In genomic region chr10:95698415-95698814, GRCh38 we compare ENCODE assay signal across 14 cellular contexts. TPM values are rescaled to one million over a fixed set of nuclear protein-coding genes. Genes with fewer than 3 reads are reported as not detected.
DNase-seq lines count a peak whose midpoint lies in the region; ATAC-seq and TF ChIP-seq lines count a peak whose summit lies in the region.
"Had no signal": no experiment of that assay in that cellular context is flagged by ENCODE, and none has a peak within 500 bp of the region (broad histone marks: within the 10 kb centered on the region; RNA-seq: fewer than 3 reads in every experiment).

No MANE protein-coding gene starts in this region.

- H3K27ac Mint-ChIP-seq in activated CD4-positive, alpha-beta T cell treated with anti-CD3 and anti-CD28 coated beads, Interleukin-2, amount 10 ng/mL, durations not matched to agents 24 days and 14 days = no peak overlapping the region
- H3K27ac Mint-ChIP-seq in activated CD4-positive, alpha-beta T cell treated with anti-CD3 and anti-CD28 coated beads for 36 hours = no peak overlapping the region
- peak overlapping the region; percentile 83 for H3K27ac Mint-ChIP-seq in dendritic cell treated with granulocyte-macrophage colony-stimulating factor and Interleukin-4, amounts not matched to agents 40 ng/mL and 50 ng/mL, for 4 days
- H3K27ac Mint-ChIP-seq in Calu3 (ENCODE audit: unreplicated experiment) = no peak overlapping the region
- H3K27ac Mint-ChIP-seq: CD4-positive, CD25-positive, alpha-beta regulatory T cell; H9; HFFc6 had no signal

- H3K36me3 Mint-ChIP-seq in activated CD4-positive, alpha-beta T cell treated with anti-CD3 and anti-CD28 coated beads, Interleukin-2, amount 10 ng/mL, durations not matched to agents 24 days and 14 days (ENCODE audit: low read depth) = peaks cover 2% of the 10 kb centered on the region
- no peaks in the 10 kb centered on the region for H3K36me3 Mint-ChIP-seq in activated CD4-positive, alpha-beta T cell treated with anti-CD3 and anti-CD28 coated beads for 36 hours (ENCODE audit: low read depth)
- H3K36me3 Mint-ChIP-seq in dendritic cell treated with granulocyte-macrophage colony-stimulating factor and Interleukin-4, amounts not matched to agents 40 ng/mL and 50 ng/mL, for 4 days (ENCODE audit: low read depth) = peaks cover 19% of the 10 kb centered on the region
- peaks cover 9% of the 10 kb centered on the region for H3K36me3 Mint-ChIP-seq in Calu3 (ENCODE audit: insufficient read depth, unreplicated experiment)
- H3K36me3 Mint-ChIP-seq: CD4-positive, CD25-positive, alpha-beta regulatory T cell had no signal

- peaks cover 4% of the 10 kb centered on the region for H3K4me1 Mint-ChIP-seq in activated CD4-positive, alpha-beta T cell treated with anti-CD3 and anti-CD28 coated beads, Interleukin-2, amount 10 ng/mL, durations not matched to agents 24 days and 14 days
- peaks cover 7% of the 10 kb centered on the region for H3K4me1 Mint-ChIP-seq in activated CD4-positive, alpha-beta T cell treated with anti-CD3 and anti-CD28 coated beads for 36 hours
- H3K4me1 Mint-ChIP-seq in dendritic cell treated with granulocyte-macrophage colony-stimulating factor and Interleukin-4, amounts not matched to agents 40 ng/mL and 50 ng/mL, for 4 days (ENCODE audit: low read depth) = peaks cover 45% of the 10 kb centered on the region
- no peaks in the 10 kb centered on the region for H3K4me1 Mint-ChIP-seq in Calu3 (ENCODE audit: low read depth, unreplicated experiment)

- H3K4me1 ChIP-seq in spleen = peaks cover 4 to 34% (median 23%) of the 10 kb centered on the region in 6 donors
- H3K4me1 ChIP-seq: BLaER1 had no signal

- peak overlapping the region in 1 of 8 donors; percentile 24 for H3K4me3 ChIP-seq in spleen
- H3K4me3 ChIP-seq: BLaER1 had no signal

- H3K27ac ChIP-seq in spleen = peak overlapping the region in 7 of 8 donors; percentile 11 to 84 (median 75)
- H3K27ac ChIP-seq: 22Rv1, BLaER1 had no signal

- CTCF ChIA-PET in activated CD4-positive, alpha-beta T cell treated with anti-CD3 and anti-CD28 coated beads for 36 hours (lab: Charles Lee) = no interaction called here
- CTCF ChIA-PET in Calu3 (lab: Charles Lee) = no interaction called here

- no peaks in the 10 kb centered on the region for H3K9me3 Mint-ChIP-seq in activated CD4-positive, alpha-beta T cell treated with anti-CD3 and anti-CD28 coated beads, Interleukin-2, amount 10 ng/mL, durations not matched to agents 24 days and 14 days
- H3K9me3 Mint-ChIP-seq in activated CD4-positive, alpha-beta T cell treated with anti-CD3 and anti-CD28 coated beads for 36 hours (ENCODE audit: low read depth) = no peaks in the 10 kb centered on the region
- peaks cover 10% of the 10 kb centered on the region for H3K9me3 Mint-ChIP-seq in dendritic cell treated with granulocyte-macrophage colony-stimulating factor and Interleukin-4, amounts not matched to agents 40 ng/mL and 50 ng/mL, for 4 days
- H3K9me3 Mint-ChIP-seq in Calu3 (ENCODE audit: low read depth, unreplicated experiment) = no peaks in the 10 kb centered on the region
- H3K9me3 Mint-ChIP-seq: CD4-positive, CD25-positive, alpha-beta regulatory T cell had no signal

- POLR2A ChIA-PET in activated CD4-positive, alpha-beta T cell treated with anti-CD3 and anti-CD28 coated beads for 36 hours (lab: Charles Lee) = no interaction called here

- no peak for TF ChIP-seq CTCF in spleen (IDR thresholded peaks at IDR 0.05 in 8 of 11, conservative IDR thresholded peaks at IDR 0.05 in 3 of 11)
- TF ChIP-seq CTCF in Calu3 (IDR thresholded peaks at IDR 0.05; ENCODE audit: unreplicated experiment) = no peak

- peak; percentile 41 for DNase-seq in activated CD4-positive, alpha-beta T cell treated with anti-CD3 and anti-CD28 coated beads, Interleukin-2, amount 10 ng/mL, durations not matched to agents 24 days and 14 days
- no peak for DNase-seq in activated CD4-positive, alpha-beta T cell treated with anti-CD3 and anti-CD28 coated beads for 36 hours
- no peak for DNase-seq in spleen
- DNase-seq in Calu3 = no peak
- no peak for DNase-seq in NCI-H1048 (lab: John Stamatoyannopoulos, UW)
- DNase-seq in glomerular visceral epithelial cell (ENCODE audit: extremely low spot score) = no peak
- DNase-seq: CD4-positive, CD25-positive, alpha-beta regulatory T cell; DMS 273 treated with DMSO at 0.1 percent for 48 hours; GOT3; H9; HFFc6 had no signal

- H3K27me3 ChIP-seq in spleen (replicated peaks in 1 of 7) = no peaks in the 10 kb centered on the region
- H3K27me3 ChIP-seq: BLaER1 had no signal

- 47 to 65% (median 48%) methylated on average over 2 of the region's 2 CpGs for WGBS in spleen, 5 donors

- H3K36me3 ChIP-seq in spleen = no peaks in the 10 kb centered on the region
- H3K36me3 ChIP-seq: BLaER1 had no signal

- H3K4me3 Mint-ChIP-seq in activated CD4-positive, alpha-beta T cell treated with anti-CD3 and anti-CD28 coated beads, Interleukin-2, amount 10 ng/mL, durations not matched to agents 24 days and 14 days = no peak overlapping the region
- no peak overlapping the region for H3K4me3 Mint-ChIP-seq in activated CD4-positive, alpha-beta T cell treated with anti-CD3 and anti-CD28 coated beads for 36 hours
- H3K4me3 Mint-ChIP-seq in dendritic cell treated with granulocyte-macrophage colony-stimulating factor and Interleukin-4, amounts not matched to agents 40 ng/mL and 50 ng/mL, for 4 days = no peak overlapping the region
- H3K4me3 Mint-ChIP-seq in Calu3 (ENCODE audit: low read depth, unreplicated experiment) = no peak overlapping the region
- H3K4me3 Mint-ChIP-seq: CD4-positive, CD25-positive, alpha-beta regulatory T cell; H9; HFFc6 had no signal

- intact Hi-C loops in activated CD4-positive, alpha-beta T cell treated with anti-CD3 and anti-CD28 coated beads, Interleukin-2, amount 10 ng/mL, durations not matched to agents 24 days and 14 days (cut with micrococcal nuclease) = no loop called here
- intact Hi-C loops in activated CD4-positive, alpha-beta T cell treated with anti-CD3 and anti-CD28 coated beads for 36 hours (cut with DNase I, micrococcal nuclease) = loop anchor here in 1 of 2 experiments (10.0 kb wide), 2 partner anchors 596 to 646 kb away; no protein-coding TSS in a partner anchor
- intact Hi-C loops in dendritic cell treated with granulocyte-macrophage colony-stimulating factor and Interleukin-4, amounts not matched to agents 40 ng/mL and 50 ng/mL, for 4 days (cut with micrococcal nuclease) = no loop called here
- intact Hi-C loops in spleen (cut with DNase I; ENCODE audit: low total_unique reads) (no loop called here), Calu3 (cut with micrococcal nuclease; ENCODE audit: unreplicated experiment) (no loop called here)

- no peak for TF ChIP-seq POLR2A in spleen (IDR thresholded peaks at IDR 0.05)

- ATAC-seq in activated CD4-positive, alpha-beta T cell treated with anti-CD3 and anti-CD28 coated beads for 36 hours = no peak

- peaks cover 4% of the 10 kb centered on the region for H3K27me3 Mint-ChIP-seq in activated CD4-positive, alpha-beta T cell treated with anti-CD3 and anti-CD28 coated beads, Interleukin-2, amount 10 ng/mL, durations not matched to agents 24 days and 14 days
- H3K27me3 Mint-ChIP-seq in activated CD4-positive, alpha-beta T cell treated with anti-CD3 and anti-CD28 coated beads for 36 hours = peaks cover 8% of the 10 kb centered on the region
- no peaks in the 10 kb centered on the region for H3K27me3 Mint-ChIP-seq in dendritic cell treated with granulocyte-macrophage colony-stimulating factor and Interleukin-4, amounts not matched to agents 40 ng/mL and 50 ng/mL, for 4 days
- no peaks in the 10 kb centered on the region for H3K27me3 Mint-ChIP-seq in Calu3 (ENCODE audit: unreplicated experiment)

- BruUV-seq in Calu3 (replicated peaks; lab: Mats Ljungman, UMichigan) = no TSS peak

- H3K9me3 ChIP-seq in spleen = peaks cover 0 to 4% (median 0%) of the 10 kb centered on the region in 8 donors

RNA-seq across cellular contexts. Expression of gene TCTN3, which starts 4.7 kb away (rescaled TPM):
- 42.7 and 44.6 TPM in 2 replicates for total RNA-seq in activated CD4-positive, alpha-beta T cell treated with anti-CD3 and anti-CD28 coated beads, Interleukin-2, amount 10 ng/mL, durations not matched to agents 24 days and 14 days
- total RNA-seq in activated CD4-positive, alpha-beta T cell treated with anti-CD3 and anti-CD28 coated beads for 36 hours = 10 to 100 TPM; 19.4 to 20.0 TPM
- total RNA-seq in spleen (10 to 100 TPM; 21.4 to 25.7 (median 24.9) TPM), Calu3 (2022) (23.5 and 26.1 TPM in 2 replicates)
- polyA plus RNA-seq in spleen = 10 to 100 TPM; 10.9 to 14.5 (median 12.3) TPM

RNA-seq across cellular contexts. Expression of gene ALDH18A1, which starts 41.9 kb away (rescaled TPM):
- total RNA-seq in activated CD4-positive, alpha-beta T cell treated with anti-CD3 and anti-CD28 coated beads, Interleukin-2, amount 10 ng/mL, durations not matched to agents 24 days and 14 days = 126 TPM in 2 replicates
- 100 to 1,000 TPM; 117 to 120 TPM for total RNA-seq in activated CD4-positive, alpha-beta T cell treated with anti-CD3 and anti-CD28 coated beads for 36 hours
- total RNA-seq in spleen (10 to 100 TPM; 21.1 to 38.8 (median 25.0) TPM), Calu3 (2022) (50.1 and 55.8 TPM in 2 replicates)
- 10 to 100 TPM; 13.0 to 15.4 (median 14.0) TPM for polyA plus RNA-seq in spleen

RNA-seq across cellular contexts. Expression of gene ENTPD1, which starts 57.5 kb away (rescaled TPM):
- total RNA-seq in activated CD4-positive, alpha-beta T cell treated with anti-CD3 and anti-CD28 coated beads, Interleukin-2, amount 10 ng/mL, durations not matched to agents 24 days and 14 days = 13.0 and 17.0 TPM in 2 replicates
- under 1 TPM in 1 of 2 experiments, not detected in 1; 0.37 TPM for total RNA-seq in activated CD4-positive, alpha-beta T cell treated with anti-CD3 and anti-CD28 coated beads for 36 hours
- total RNA-seq in spleen (10 to 100 TPM; 52.6 to 92.9 (median 64.1) TPM), Calu3 (2022) (0.92 and 2.2 TPM in 2 replicates)
- 10 to 100 TPM; 14.1 to 19.7 (median 14.6) TPM for polyA plus RNA-seq in spleen
- total RNA-seq: HFFc6 had no signal
